ENCODE assay signal across 8 cellular contexts in genomic region chr9:128882677-128883590, GRCh38. TPM values are rescaled to one million over a fixed set of nuclear protein-coding genes. Genes with fewer than 3 reads are reported as not detected.
DNase-seq lines count a peak whose midpoint lies in the region; ATAC-seq and TF ChIP-seq lines count a peak whose summit lies in the region.

No MANE protein-coding gene starts in this region.

- no peak for ATAC-seq in left lobe of liver

- TF ChIP-seq CTCF in kidney epithelial cell (IDR thresholded peaks at IDR 0.05; ENCODE audit: insufficient read depth, low read length, poor library complexity, severe bottlenecking) (no peak), stomach (IDR thresholded peaks at IDR 0.05) (no peak), GM10248 (IDR thresholded peaks at IDR 0.05; ENCODE audit: control extremely low read depth, extremely low read depth, low read depth, missing control alignments) (no peak)

- CTCF ChIA-PET in GM10248 (lab: Yijun Ruan, JAX): interaction anchor here (1.3 to 2.2 kb wide), 2 partner anchors 65 to 542 kb away, joined by 3 to 4 read pairs; no protein-coding TSS in a partner anchor

- no peaks in the 10 kb centered on the region for H3K9me3 ChIP-seq in stomach

- H3K27me3 ChIP-seq in kidney epithelial cell (ENCODE audit: control insufficient read depth, insufficient read depth, low read length) (no peaks in the 10 kb centered on the region), stomach (no peaks in the 10 kb centered on the region)

- peaks cover 55 to 85% (median 73%) of the 10 kb centered on the region in 4 donors for H3K4me1 ChIP-seq in stomach

- H3K36me3 ChIP-seq in kidney epithelial cell (ENCODE audit: control insufficient read depth, insufficient read depth, low read length): peaks cover 3% of the 10 kb centered on the region
- H3K36me3 ChIP-seq in stomach: peaks cover 0 to 32% (median 28%) of the 10 kb centered on the region in 4 donors

- WGBS in stomach, 5 donors: 0 to 1% (median 0%) methylated on average over 19 of the region's 19 CpGs

- intact Hi-C loops in stomach (cut with DNase I; ENCODE audit: low total_unique reads): no loop called here

- peak; percentile 62 for DNase-seq in ELF-1 (ENCODE audit: low read depth, low spot score)
- no peak for DNase-seq in Jurkat, Clone E6-1 (ENCODE audit: low read depth, low spot score)
- DNase-seq in kidney epithelial cell (ENCODE audit: low read depth): no peak
- no peak for DNase-seq in stomach
- no peak for DNase-seq in left lobe of liver (ENCODE audit: low spot score)
- DNase-seq in activated effector memory CD4-positive, alpha-beta T cell treated with Interleukin-2 at 50 U/mL for 16 hours: no peak
- DNase-seq in GM10248 (ENCODE audit: extremely low spot score): no peak

- TF ChIP-seq POLR2A in stomach (IDR thresholded peaks at IDR 0.05): no peak

- no peak for TF ChIP-seq EP300 in stomach (IDR thresholded peaks at IDR 0.05)

- H3K4me3 ChIP-seq in Jurkat, Clone E6-1 (ENCODE audit: low read length): peak overlapping the region; percentile 96
- H3K4me3 ChIP-seq in kidney epithelial cell (ENCODE audit: low read depth, low read length): peak overlapping the region; percentile 77
- H3K4me3 ChIP-seq in stomach: peak overlapping the region; percentile 89 to 99 (median 94)

- POLR2A ChIA-PET in GM10248 (lab: Yijun Ruan, JAX): no interaction called here

- H3K27ac ChIP-seq in angular gyrus (ENCODE audit: low read depth, low read length): peak overlapping the region; percentile 78
- H3K27ac ChIP-seq in stomach: peak overlapping the region; percentile 96 to 99 (median 99)

RNA-seq across cellular contexts. Expression of gene LRRC8A, which starts 1.0 kb away (rescaled TPM):
- polyA plus RNA-seq in Jurkat, Clone E6-1 (2012; ENCODE audit: insufficient read depth, insufficient read length): 14.6 TPM
- total RNA-seq in kidney epithelial cell (138 and 155 TPM in 2 replicates), stomach (10 to 100 TPM; 14.7 to 63.7 (median 25.1) TPM), left lobe of liver (11.0 TPM)
- polyA plus RNA-seq in stomach: 10 to 100 TPM; 11.2 to 22.7 (median 13.6) TPM

RNA-seq across cellular contexts. Expression of gene KYAT1, which starts 1.2 kb away (rescaled TPM):
- polyA plus RNA-seq in Jurkat, Clone E6-1 (2012; ENCODE audit: insufficient read depth, insufficient read length): 28.5 TPM
- total RNA-seq in kidney epithelial cell: 6.8 and 9.4 TPM in 2 replicates
- total RNA-seq in stomach: 10 to 100 TPM in 2 of 5 donors, 1 to 10 TPM in 2, under 1 TPM in 1; 0.58 to 25.7 (median 6.1) TPM
- 1 to 10 TPM; 4.8 to 7.5 (median 5.3) TPM for polyA plus RNA-seq in stomach
- total RNA-seq in left lobe of liver: 9.6 TPM

RNA-seq across cellular contexts. Expression of gene PHYHD1, which starts 37.8 kb away (rescaled TPM):
- polyA plus RNA-seq in Jurkat, Clone E6-1 (2012; ENCODE audit: insufficient read depth, insufficient read length): not detected
- total RNA-seq in kidney epithelial cell: 17.8 and 21.2 TPM in 2 replicates
- total RNA-seq in stomach: 10 to 100 TPM in 4 of 5 donors, 1 to 10 TPM in 1; 1.4 to 37.3 (median 13.8) TPM
- 10 to 100 TPM; 43.9 to 55.8 (median 49.1) TPM for polyA plus RNA-seq in stomach
- 70.8 TPM for total RNA-seq in left lobe of liver

RNA-seq across cellular contexts. Expression of gene SPOUT1, which starts 53.3 kb away (rescaled TPM):
- polyA plus RNA-seq in Jurkat, Clone E6-1 (2012; ENCODE audit: insufficient read depth, insufficient read length): 98.0 TPM
- total RNA-seq in kidney epithelial cell: 33.1 and 61.1 TPM in 2 replicates
- total RNA-seq in stomach: 100 to 1,000 TPM in 1 of 5 donors, 10 to 100 TPM in 4; 11.1 to 104 (median 14.2) TPM
- 10 to 100 TPM; 13.4 to 31.3 (median 29.4) TPM for polyA plus RNA-seq in stomach
- total RNA-seq in left lobe of liver: 36.7 TPM
